Comparison of ENCODE assay signal across 16 cellular contexts in genomic region chr3:183584914-183585280, GRCh38. TPM values are rescaled to one million over a fixed set of nuclear protein-coding genes. Genes with fewer than 3 reads are reported as not detected.
A peak's percentile ranks its signal among the peaks of the same experiment; 100 is the strongest.
DNase-seq lines count a peak whose midpoint lies in the region; ATAC-seq and TF ChIP-seq lines count a peak whose summit lies in the region.
"Had no signal": no experiment of that assay in that cellular context is flagged by ENCODE, and none has a peak within 500 bp of the region (broad histone marks: within the 10 kb centered on the region; RNA-seq: fewer than 3 reads in every experiment).

No MANE protein-coding gene starts in this region.

- H3K4me1 Mint-ChIP-seq in endodermal cell = peaks cover 42% of the 10 kb centered on the region
- peaks cover 25% of the 10 kb centered on the region for H3K4me1 Mint-ChIP-seq in activated naive CD8-positive, alpha-beta T cell treated with anti-CD3 and anti-CD28 coated beads, Interleukin-2, amount 50 U/mL, for 24 hours
- H3K4me1 Mint-ChIP-seq in activated CD8-positive, alpha-beta T cell treated with anti-CD3 and anti-CD28 coated beads, Interleukin-2, amount 10 ng/mL, durations not matched to agents 7 days and 5 days (ENCODE audit: low read depth) = peaks cover 25% of the 10 kb centered on the region

- H3K27me3 ChIP-seq in heart right ventricle (no peaks in the 10 kb centered on the region), endodermal cell (ENCODE audit: control insufficient read depth, insufficient read depth, low read length, poor library complexity, severe bottlenecking) (no peaks in the 10 kb centered on the region), parathyroid adenoma (ENCODE audit: control insufficient read depth, insufficient read depth, low read length) (no peaks in the 10 kb centered on the region)

- H3K4me3 ChIP-seq in heart right ventricle (no peak overlapping the region), endodermal cell (ENCODE audit: low read length) (no peak overlapping the region), parathyroid adenoma (ENCODE audit: low read depth, low read length) (no peak overlapping the region), urinary bladder (ENCODE audit: low read depth, low read length) (no peak overlapping the region)

- H3K27me3 Mint-ChIP-seq in endodermal cell (ENCODE audit: insufficient read depth) = peaks cover 1% of the 10 kb centered on the region
- no peaks in the 10 kb centered on the region for H3K27me3 Mint-ChIP-seq in activated naive CD8-positive, alpha-beta T cell treated with anti-CD3 and anti-CD28 coated beads, Interleukin-2, amount 50 U/mL, for 24 hours
- peaks cover 3% of the 10 kb centered on the region for H3K27me3 Mint-ChIP-seq in activated CD8-positive, alpha-beta T cell treated with anti-CD3 and anti-CD28 coated beads, Interleukin-2, amount 10 ng/mL, durations not matched to agents 7 days and 5 days (ENCODE audit: low read depth)
- H3K27me3 Mint-ChIP-seq: dendritic cell treated with granulocyte-macrophage colony-stimulating factor and Interleukin-4, amounts not matched to agents 40 ng/mL and 50 ng/mL, for 4 days had no signal

- H3K4me3 Mint-ChIP-seq in endodermal cell = no peak overlapping the region
- H3K4me3 Mint-ChIP-seq in activated naive CD8-positive, alpha-beta T cell treated with anti-CD3 and anti-CD28 coated beads, Interleukin-2, amount 50 U/mL, for 24 hours = no peak overlapping the region
- no peak overlapping the region for H3K4me3 Mint-ChIP-seq in activated CD8-positive, alpha-beta T cell treated with anti-CD3 and anti-CD28 coated beads, Interleukin-2, amount 10 ng/mL, durations not matched to agents 7 days and 5 days
- H3K4me3 Mint-ChIP-seq: CD8-positive, alpha-beta memory T cell; dendritic cell treated with granulocyte-macrophage colony-stimulating factor and Interleukin-4, amounts not matched to agents 40 ng/mL and 50 ng/mL, for 4 days had no signal

- H3K79me2 ChIP-seq in parathyroid adenoma = no peaks in the 10 kb centered on the region

- no peak for ATAC-seq in heart right ventricle
- ATAC-seq in Right ventricle myocardium superior (ENCODE audit: poor library complexity) = no peak
- ATAC-seq in activated naive CD8-positive, alpha-beta T cell treated with anti-CD3 and anti-CD28 coated beads, Interleukin-2, amount 50 U/mL, for 24 hours = no peak
- ATAC-seq in activated CD8-positive, alpha-beta T cell treated with anti-CD3 and anti-CD28 coated beads, Interleukin-2, amount 10 ng/mL, durations not matched to agents 7 days and 5 days = no peak
- ATAC-seq: Panc1 had no signal

- POLR2A ChIA-PET in activated CD8-positive, alpha-beta T cell treated with anti-CD3 and anti-CD28 coated beads, Interleukin-2, amount 10 ng/mL, durations not matched to agents 7 days and 5 days (lab: Charles Lee) = no interaction called here

- peak overlapping the region; percentile 39 for H2AFZ ChIP-seq in parathyroid adenoma

- H3K27ac ChIP-seq in heart right ventricle = peak overlapping the region; percentile 4 to 83 (median 71)
- H3K27ac ChIP-seq in endodermal cell (ENCODE audit: low read depth, low read length) = peak overlapping the region; percentile 80
- H3K27ac ChIP-seq in parathyroid adenoma = peak overlapping the region; percentile 10
- peak overlapping the region; percentile 16 for H3K27ac ChIP-seq in urinary bladder (ENCODE audit: low read depth)

- H3K4me1 ChIP-seq in heart right ventricle (peaks cover 16 to 76% (median 62%) of the 10 kb centered on the region in 9 donors), endodermal cell (ENCODE audit: control insufficient read depth, insufficient read depth, low read length) (peaks cover 26% of the 10 kb centered on the region), parathyroid adenoma (peaks cover 19% of the 10 kb centered on the region), urinary bladder (ENCODE audit: insufficient read depth) (no peaks in the 10 kb centered on the region)

- TF ChIP-seq CTCF in heart right ventricle (IDR thresholded peaks at IDR 0.05) = no peak
- no peak for TF ChIP-seq CTCF in endodermal cell (conservative IDR thresholded peaks at IDR 0.05)
- TF ChIP-seq CTCF in parathyroid adenoma (IDR thresholded peaks at IDR 0.05) = no peak

- no peaks in the 10 kb centered on the region for H3K9me3 Mint-ChIP-seq in endodermal cell
- peaks cover 4% of the 10 kb centered on the region for H3K9me3 Mint-ChIP-seq in activated naive CD8-positive, alpha-beta T cell treated with anti-CD3 and anti-CD28 coated beads, Interleukin-2, amount 50 U/mL, for 24 hours
- no peaks in the 10 kb centered on the region for H3K9me3 Mint-ChIP-seq in activated CD8-positive, alpha-beta T cell treated with anti-CD3 and anti-CD28 coated beads, Interleukin-2, amount 10 ng/mL, durations not matched to agents 7 days and 5 days (ENCODE audit: insufficient read depth)
- H3K9me3 Mint-ChIP-seq: activated T-helper 2 cell treated with anti-CD3 and anti-CD28 coated beads, Interferon-gamma antibody, Interleukin-2, Interleukin-4, amounts not matched to agents 10 μg/mL and 5 μg/mL and 100 μg/mL, durations not matched to agents 14 hours and 24 hours and 36 hours; CD8-positive, alpha-beta memory T cell had no signal

- H3K27ac Mint-ChIP-seq in endodermal cell = peak overlapping the region; percentile 77
- H3K27ac Mint-ChIP-seq in activated naive CD8-positive, alpha-beta T cell treated with anti-CD3 and anti-CD28 coated beads, Interleukin-2, amount 50 U/mL, for 24 hours = no peak overlapping the region
- H3K27ac Mint-ChIP-seq in activated CD8-positive, alpha-beta T cell treated with anti-CD3 and anti-CD28 coated beads, Interleukin-2, amount 10 ng/mL, durations not matched to agents 7 days and 5 days = no peak overlapping the region
- H3K27ac Mint-ChIP-seq: activated T-helper 2 cell treated with anti-CD3 and anti-CD28 coated beads, Interferon-gamma antibody, Interleukin-2, Interleukin-4, amounts not matched to agents 10 μg/mL and 5 μg/mL and 100 μg/mL, durations not matched to agents 14 hours and 24 hours and 36 hours; dendritic cell treated with granulocyte-macrophage colony-stimulating factor and Interleukin-4, amounts not matched to agents 40 ng/mL and 50 ng/mL, for 4 days had no signal

- 25 to 53% methylated on average over 3 of the region's 3 CpGs for WGBS in heart right ventricle, 2 donors
- WGBS in endodermal cell (ENCODE audit: insufficient coverage in 1 of 2, insufficient read length in 1 of 2), 2 experiments = 75 to 76% methylated on average over 1 to 3 of the region's 3 CpGs
- WGBS in urinary bladder = 21% methylated on average over 3 of the region's 3 CpGs

- H3K36me3 Mint-ChIP-seq in endodermal cell (ENCODE audit: low read depth) = no peaks in the 10 kb centered on the region
- no peaks in the 10 kb centered on the region for H3K36me3 Mint-ChIP-seq in activated naive CD8-positive, alpha-beta T cell treated with anti-CD3 and anti-CD28 coated beads, Interleukin-2, amount 50 U/mL, for 24 hours (ENCODE audit: low read depth)
- no peaks in the 10 kb centered on the region for H3K36me3 Mint-ChIP-seq in activated CD8-positive, alpha-beta T cell treated with anti-CD3 and anti-CD28 coated beads, Interleukin-2, amount 10 ng/mL, durations not matched to agents 7 days and 5 days (ENCODE audit: low read depth)
- H3K36me3 Mint-ChIP-seq: CD8-positive, alpha-beta memory T cell had no signal

- no peak overlapping the region for H3K9ac ChIP-seq in endodermal cell (ENCODE audit: extremely low read depth, low read length, poor library complexity, severe bottlenecking)
- H3K9ac ChIP-seq in parathyroid adenoma = no peak overlapping the region

- no peaks in the 10 kb centered on the region for H3K36me3 ChIP-seq in heart right ventricle
- no peaks in the 10 kb centered on the region for H3K36me3 ChIP-seq in endodermal cell (ENCODE audit: control insufficient read depth, insufficient read depth, low read length)
- no peaks in the 10 kb centered on the region for H3K36me3 ChIP-seq in parathyroid adenoma (ENCODE audit: control insufficient read depth, insufficient read depth, low read length)
- H3K36me3 ChIP-seq in urinary bladder (ENCODE audit: insufficient read depth) = no peaks in the 10 kb centered on the region

- intact Hi-C loops in heart right ventricle (cut with DNase I) (loop anchor here in 2 of 10 donors (5.0 kb wide), 1 partner anchor 52 kb away; the partner anchor contains the start of gene KLHL24 (in 2 of the 2)), Right ventricle myocardium superior (cut with DNase I) (loop anchor here (5.0 kb wide), 1 partner anchor 42 kb away; no protein-coding TSS in a partner anchor)

- DNase-seq in heart right ventricle (no peak), Right ventricle myocardium superior (no peak), endodermal cell (no peak), NCI-H146 treated with DMSO at 0.1 percent for 48 hours (lab: John Stamatoyannopoulos, UW; ENCODE audit: unreplicated experiment) (no peak)
- no peak for DNase-seq in activated naive CD8-positive, alpha-beta T cell treated with anti-CD3 and anti-CD28 coated beads, Interleukin-2, amount 50 U/mL, for 24 hours
- no peak for DNase-seq in activated CD8-positive, alpha-beta T cell treated with anti-CD3 and anti-CD28 coated beads, Interleukin-2, amount 10 ng/mL, durations not matched to agents 7 days and 5 days
- DNase-seq: ACHN; aorta; CD8-positive, alpha-beta memory T cell; MV-4-11; stimulated activated naive CD4-positive, alpha-beta T cell treated with Interleukin-2 at 50 U/mL for 16 hours had no signal

- CTCF ChIA-PET in activated CD8-positive, alpha-beta T cell treated with anti-CD3 and anti-CD28 coated beads, Interleukin-2, amount 10 ng/mL, durations not matched to agents 7 days and 5 days (lab: Charles Lee) = interaction anchor here (0.6 kb wide), 1 partner anchor 115 kb away, joined by 3 read pairs; no protein-coding TSS in a partner anchor

- H3K9me3 ChIP-seq in heart right ventricle (no peaks in the 10 kb centered on the region), endodermal cell (ENCODE audit: control insufficient read depth, low read length) (no peaks in the 10 kb centered on the region), parathyroid adenoma (ENCODE audit: control insufficient read depth, low read length) (no peaks in the 10 kb centered on the region)

- peak overlapping the region; percentile 46 for H3K4me2 ChIP-seq in parathyroid adenoma (ENCODE audit: low read length)

RNA-seq across cellular contexts. Expression of gene KLHL6, which starts 29.4 kb away (rescaled TPM):
- total RNA-seq in heart right ventricle (1 to 10 TPM in 4 of 10 donors, under 1 TPM in 6; 0.47 to 5.1 (median 0.93) TPM), Right ventricle myocardium superior (0.65 TPM), endodermal cell (under 1 TPM; 0.33 to 0.40 TPM), urinary bladder (1.7 TPM)
- polyA plus RNA-seq in heart right ventricle (under 1 TPM; 0.65 to 0.80 TPM), urinary bladder (0.76 TPM)
- polyA plus RNA-seq in endodermal cell (2013, experiment 1 of 2) = 0.36 TPM
- polyA plus RNA-seq in endodermal cell (2013, experiment 2 of 2) = 0.58 TPM
- 10 to 100 TPM; 27.4 to 27.8 TPM for total RNA-seq in activated CD8-positive, alpha-beta T cell treated with anti-CD3 and anti-CD28 coated beads, Interleukin-2, amount 10 ng/mL, durations not matched to agents 7 days and 5 days

RNA-seq across cellular contexts. Expression of gene KLHL24, which starts 50.5 kb away (rescaled TPM):
- total RNA-seq in heart right ventricle = 100 to 1,000 TPM; 159 to 305 (median 259) TPM
- 10 to 100 TPM in 1 of 2 donors, 1 to 10 TPM in 1; 7.6 to 39.7 TPM for polyA plus RNA-seq in heart right ventricle
- 249 TPM for total RNA-seq in Right ventricle myocardium superior
- total RNA-seq in endodermal cell = 10 to 100 TPM; 29.9 to 39.9 TPM
- 38.5 TPM for polyA plus RNA-seq in endodermal cell (2013, experiment 1 of 2)
- polyA plus RNA-seq in endodermal cell (2013, experiment 2 of 2) = 33.0 TPM
- 111 TPM for total RNA-seq in urinary bladder
- polyA plus RNA-seq in urinary bladder = 16.2 TPM
- total RNA-seq in activated CD8-positive, alpha-beta T cell treated with anti-CD3 and anti-CD28 coated beads, Interleukin-2, amount 10 ng/mL, durations not matched to agents 7 days and 5 days = 1 to 10 TPM; 8.0 to 9.2 TPM

Comparison
In these comparisons a context has a peak if more than half of its experiments do, and no peak if none do; other contexts are left out.
1. H3K27ac ChIP-seq: peak in every context shown above with its lines; median percentile 80 in endodermal cell; 71 in heart right ventricle; 16 in urinary bladder; 10 in parathyroid adenoma.
2. RNA of gene KLHL6, which starts 29.4 kb away (total RNA-seq): 27.4 to 27.8 TPM in activated CD8-positive, alpha-beta T cell treated with anti-CD3 and anti-CD28 coated beads, Interleukin-2, amount 10 ng/mL, durations not matched to agents 7 days and 5 days; 1.7 TPM in urinary bladder (single experiment), 0.47 to 5.1 TPM in heart right ventricle, 0.65 TPM in Right ventricle myocardium superior (single experiment) and 0.33 to 0.40 TPM in endodermal cell; every median in the first group is over 4 times any median in the second.